In the genomic region with DNA sequence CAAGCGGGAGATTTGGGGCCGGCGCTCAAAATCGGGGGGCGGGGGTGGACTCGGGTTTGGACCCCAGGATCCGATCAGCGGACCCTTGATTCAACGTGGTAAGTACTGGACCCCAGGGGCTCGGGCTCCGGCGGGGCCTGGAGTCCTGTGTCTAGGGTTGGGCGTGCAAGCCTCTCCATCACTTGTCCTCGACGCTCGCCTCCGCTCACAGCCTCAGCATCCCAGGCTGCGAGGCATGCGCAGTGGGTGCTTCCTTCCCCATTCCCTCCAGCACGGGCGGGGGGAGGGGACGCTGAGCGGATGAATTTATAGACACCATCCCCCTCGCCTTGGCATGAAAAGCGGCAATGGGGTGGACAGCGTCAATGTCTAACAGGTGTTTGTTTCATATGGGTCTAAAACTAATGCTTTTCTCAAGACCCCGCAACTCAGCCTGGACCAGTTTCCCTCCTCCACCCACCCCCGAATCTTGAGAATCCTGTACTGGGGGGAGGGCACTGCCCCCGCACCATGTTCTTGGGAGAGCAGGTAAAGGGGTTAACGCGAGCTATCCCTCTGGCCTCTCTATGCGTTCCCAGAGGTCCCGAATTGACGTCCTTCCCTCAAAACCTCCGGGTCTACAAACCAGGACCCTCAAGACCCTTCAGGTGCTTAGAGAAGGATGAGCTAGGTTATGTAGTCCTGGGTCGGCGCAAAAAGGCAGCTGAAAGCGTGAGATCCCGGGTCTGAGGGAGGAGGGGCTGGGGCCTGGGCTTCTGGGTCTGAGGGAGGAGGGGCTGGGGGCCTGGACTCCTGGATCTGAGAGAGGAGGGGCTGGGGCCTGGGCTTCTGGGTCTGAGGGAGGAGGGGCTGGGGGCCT, we compare ENCODE assay signal across 1 cellular context.
A peak's percentile ranks its signal among the peaks of the same experiment; 100 is the strongest.
TF ChIP-seq lines count a peak whose summit lies in the region.

No MANE protein-coding gene starts in this region.

TF ChIP-seq in H1, 55 proteins besides CTCF, POLR2A, EP300 and RAD21:
- TF ChIP-seq HDAC2 (IDR thresholded peaks at IDR 0.05; ENCODE audit: borderline replicate concordance in 1 of 2, low read depth in 2 of 2, low read length in 2 of 2): peak in 1 of 2 experiments; percentile 1; a peak in 1 of 4 replicates
- peak; percentile 72; the same call in 1 of the 2 replicates for TF ChIP-seq KDM1A (IDR thresholded peaks at IDR 0.05; ENCODE audit: borderline replicate concordance, low read length)
- peak; percentile 47 for TF ChIP-seq MAX (IDR thresholded peaks at IDR 0.05)
- TF ChIP-seq NRF1 (IDR thresholded peaks at IDR 0.05; ENCODE audit: low read depth, low read length): peak; percentile 71
- TF ChIP-seq JUND (IDR thresholded peaks at IDR 0.05; ENCODE audit: low read length): no peak
- TF ChIP-seq ATF2 (IDR thresholded peaks at IDR 0.05; ENCODE audit: low read length): no peak
- no peak for TF ChIP-seq RXRA (IDR thresholded peaks at IDR 0.05; ENCODE audit: insufficient read depth, low read depth, low read length)
- TF ChIP-seq, protein P1, sequence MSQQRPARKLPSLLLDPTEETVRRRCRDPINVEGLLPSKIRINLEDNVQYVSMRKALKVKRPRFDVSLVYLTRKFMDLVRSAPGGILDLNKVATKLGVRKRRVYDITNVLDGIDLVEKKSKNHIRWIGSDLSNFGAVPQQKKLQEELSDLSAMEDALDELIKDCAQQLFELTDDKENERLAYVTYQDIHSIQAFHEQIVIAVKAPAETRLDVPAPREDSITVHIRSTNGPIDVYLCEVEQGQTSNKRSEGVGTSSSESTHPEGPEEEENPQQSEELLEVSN (IDR thresholded peaks at IDR 0.05): peak; percentile 65
- no peak for TF ChIP-seq SIX5 (IDR thresholded peaks at IDR 0.05; ENCODE audit: low read depth, low read length)
- TF ChIP-seq CBX8 (IDR thresholded peaks at IDR 0.05; ENCODE audit: borderline replicate concordance, low read depth, low read length): no peak
- TF ChIP-seq ZNF274 (IDR thresholded peaks at IDR 0.05; ENCODE audit: borderline replicate concordance, extremely low read depth, low read length): no peak
- no peak for TF ChIP-seq TAF7 (optimal IDR thresholded peaks at IDR 0.05; ENCODE audit: borderline replicate concordance, low read depth, low read length)
- TF ChIP-seq POLR2AphosphoS5 (IDR thresholded peaks at IDR 0.05; ENCODE audit: low read depth, low read length): 0 out of 2 replicates have a peak, but pooled peaks have one; percentile 1
- no peak for TF ChIP-seq HDAC6 (IDR thresholded peaks at IDR 0.05; ENCODE audit: low read depth, low read length)
- no peak for TF ChIP-seq CEBPB (IDR thresholded peaks at IDR 0.05; ENCODE audit: low read depth, low read length)
- TF ChIP-seq CHD7 (IDR thresholded peaks at IDR 0.05; ENCODE audit: insufficient replicate concordance, low read length): no peak
- TF ChIP-seq SP1 (IDR thresholded peaks at IDR 0.05; ENCODE audit: low read depth, low read length): 0 out of 2 replicates have a peak, but pooled peaks have one; percentile 4
- 0 out of 4 replicates have a peak, but pooled peaks of 1 of the 2 experiments have one; percentile 36 for TF ChIP-seq SIN3A (conservative IDR thresholded peaks at IDR 0.05 in 1 of 2, IDR thresholded peaks at IDR 0.05 in 1 of 2; ENCODE audit: low read depth in 1 of 2, low read length in 2 of 2)
- TF ChIP-seq KDM4A (IDR thresholded peaks at IDR 0.05; ENCODE audit: low read depth, low read length, severe bottlenecking): peak; percentile 40
